8 cellular contexts compared by ENCODE assay signal in the genomic region with DNA sequence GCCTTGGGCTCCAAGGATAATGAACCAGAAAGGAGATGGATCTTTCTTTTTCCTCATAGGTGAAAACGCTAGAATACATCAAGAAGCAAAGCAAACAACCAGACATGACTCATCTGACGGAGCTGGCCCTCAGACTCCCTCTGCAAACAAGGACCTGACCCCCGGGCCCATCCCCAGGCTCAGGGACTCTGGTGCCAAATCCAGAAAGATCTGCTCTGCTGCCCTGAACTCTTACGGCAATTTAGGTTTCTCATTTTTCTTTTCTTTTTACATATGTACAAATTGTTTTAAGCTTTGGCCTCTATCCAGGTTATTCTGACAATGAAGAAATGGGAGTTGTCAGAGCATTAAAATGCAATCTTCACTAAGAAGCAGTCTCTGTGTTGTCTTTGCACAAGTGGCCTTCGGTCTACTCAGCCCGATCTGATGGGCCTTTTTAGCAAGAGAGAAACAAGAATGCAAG. TPM values are rescaled to one million over a fixed set of nuclear protein-coding genes. Genes with fewer than 3 reads are reported as not detected.
DNase-seq lines count a peak whose midpoint lies in the region; ATAC-seq, FAIRE-seq and TF ChIP-seq lines count a peak whose summit lies in the region.

No MANE protein-coding gene starts in this region.

- CTCF ChIA-PET in RWPE1 (lab: Yijun Ruan, JAX): interaction anchor here (0.8 kb wide), 1 partner anchor 184 kb away, joined by 3 read pairs; the partner anchor contains the start of gene GPRC5B

- H3K4me1 ChIP-seq in spleen: peaks cover 27 to 36% (median 29%) of the 10 kb centered on the region in 6 donors

- no peaks in the 10 kb centered on the region for H3K27me3 ChIP-seq in spleen (replicated peaks in 1 of 7)

- ATAC-seq in GM18505 (IDR thresholded peaks at IDR 0.05; ENCODE audit: unreplicated experiment): no peak

- TF ChIP-seq POLR2A in spleen (IDR thresholded peaks at IDR 0.05) (no peak), erythroblast (IDR thresholded peaks at IDR 0.05; ENCODE audit: low read length) (no peak), GM18505 (IDR thresholded peaks at IDR 0.05; ENCODE audit: borderline replicate concordance, extremely low read depth, insufficient read depth, insufficient read length) (no peak)

- intact Hi-C loops in spleen (cut with DNase I; ENCODE audit: low total_unique reads): no loop called here

- peaks cover 0 to 85% (median 51%) of the 10 kb centered on the region in 6 donors for H3K36me3 ChIP-seq in spleen

- no peak for TF ChIP-seq CTCF in RWPE1 (conservative IDR thresholded peaks at IDR 0.05; ENCODE audit: low read depth)
- no peak for TF ChIP-seq CTCF in fibroblast of villous mesenchyme (IDR thresholded peaks at IDR 0.05; ENCODE audit: insufficient read depth, low read depth, low read length)
- TF ChIP-seq CTCF in spleen (IDR thresholded peaks at IDR 0.05 in 8 of 11, conservative IDR thresholded peaks at IDR 0.05 in 3 of 11): no peak

- no peaks in the 10 kb centered on the region for H3K9me3 ChIP-seq in spleen

- 84 to 92% (median 87%) methylated on average over 6 of the region's 6 CpGs for WGBS in spleen, 5 donors

- no peak overlapping the region for H3K4me3 ChIP-seq in fibroblast of villous mesenchyme (ENCODE audit: low read depth, low read length)
- no peak overlapping the region for H3K4me3 ChIP-seq in spleen

- FAIRE-seq in frontal cortex (lab: Jason Lieb, UNC): no peak

- POLR2A ChIA-PET in RWPE1 (lab: Yijun Ruan, JAX; ENCODE audit: low non-redundant PET): no interaction called here

- DNase-seq in EL (peak; percentile 31), RWPE1 (ENCODE audit: low spot score) (peak; percentile 38), fibroblast of villous mesenchyme (ENCODE audit: low read depth) (peak; percentile 72), spleen (peak; percentile 28), frontal cortex (ENCODE audit: low spot score in 2 of 2) (no peak), erythroblast (lab: John Stamatoyannopoulos, UW) (no peak)
- DNase-seq in central memory CD4-positive, alpha-beta T cell: no peak

- H3K27ac ChIP-seq in RWPE1 (peak overlapping the region; percentile 46; the same call in 1 of the 2 replicates), spleen (no peak overlapping the region)

RNA-seq across cellular contexts. Expression of gene KNOP1, which starts 17.7 kb away (rescaled TPM):
- total RNA-seq in fibroblast of villous mesenchyme (16.8 and 17.3 TPM in 2 replicates), spleen (10 to 100 TPM in 4 of 7 donors, 1 to 10 TPM in 3; 8.1 to 13.7 (median 10.4) TPM), frontal cortex (20.0 TPM)
- polyA plus RNA-seq in spleen: 10 to 100 TPM in 1 of 3 donors, 1 to 10 TPM in 2; 7.1 to 10.7 (median 7.4) TPM

RNA-seq across cellular contexts. Expression of gene IQCK, which starts 17.7 kb away (rescaled TPM):
- total RNA-seq in fibroblast of villous mesenchyme: 5.2 and 13.4 TPM in 2 replicates
- 10 to 100 TPM in 3 of 7 donors, 1 to 10 TPM in 4; 5.1 to 19.9 (median 8.3) TPM for total RNA-seq in spleen
- polyA plus RNA-seq in spleen: 1 to 10 TPM; 3.6 to 4.7 (median 4.5) TPM
- 10.2 TPM for total RNA-seq in frontal cortex

Comparison
In these comparisons a context has a peak if more than half of its experiments do, and no peak if none do; other contexts are left out.
1. DNase-seq: peak in EL (single experiment), RWPE1 (single experiment), fibroblast of villous mesenchyme (single experiment) and spleen (single experiment); none in frontal cortex (0 of 2), erythroblast (0 of 2) and central memory CD4-positive, alpha-beta T cell (single experiment).